In genomic region chr1:7454895-7455784, GRCh38 we compare ENCODE assay signal across 14 cellular contexts.
DNase-seq lines count a peak whose midpoint lies in the region; ATAC-seq and TF ChIP-seq lines count a peak whose summit lies in the region.
"Had no signal": no experiment of that assay in that cellular context is flagged by ENCODE, and none has a peak within 500 bp of the region (broad histone marks: within the 10 kb centered on the region; RNA-seq: fewer than 3 reads in every experiment).

No MANE protein-coding gene starts in this region.

- H3K14ac ChIP-seq in mesenchymal stem cell (ENCODE audit: low read length in 2 of 2) = peak overlapping the region in 1 of 2 experiments; percentile 31

- no peak overlapping the region for H2BK15ac ChIP-seq in mesenchymal stem cell (ENCODE audit: low read depth, poor library complexity, severe bottlenecking)

- H3K36me3 ChIP-seq in mesenchymal stem cell (ENCODE audit: control insufficient read depth in 1 of 2, insufficient read depth in 2 of 2, low read depth in 1 of 2, low read length in 2 of 2) = no peaks in the 10 kb centered on the region
- H3K36me3 ChIP-seq in thoracic aorta = no peaks in the 10 kb centered on the region
- H3K36me3 ChIP-seq: SJCRH30, uterus had no signal

- H3K4me1 ChIP-seq in mesenchymal stem cell (ENCODE audit: control insufficient read depth, insufficient read depth, low read depth, low read length) (peaks cover 24% of the 10 kb centered on the region), thoracic aorta (ENCODE audit: control insufficient read depth in 1 of 2, low read depth in 2 of 2) (peaks cover 0 to 12% of the 10 kb centered on the region in 2 donors)

- H3K9ac ChIP-seq in mesenchymal stem cell (ENCODE audit: low read length) = peak overlapping the region; percentile 19

- no peak overlapping the region for H2BK12ac ChIP-seq in mesenchymal stem cell (ENCODE audit: low read length in 2 of 2)

- no peak overlapping the region for H3K4me2 ChIP-seq in mesenchymal stem cell (ENCODE audit: low read length, poor library complexity, severe bottlenecking)

- H3K23ac ChIP-seq in mesenchymal stem cell (ENCODE audit: low read length in 2 of 2) = no peak overlapping the region

- no peak overlapping the region for H4K8ac ChIP-seq in mesenchymal stem cell (ENCODE audit: low read length)

- H3K4me3 ChIP-seq in mesenchymal stem cell (ENCODE audit: insufficient read depth in 1 of 2, low read depth in 1 of 2, low read length in 2 of 2) = peak overlapping the region in 1 of 2 experiments; percentile 58
- no peak overlapping the region for H3K4me3 ChIP-seq in thoracic aorta
- H3K4me3 ChIP-seq: SJCRH30, uterus had no signal

- no peak overlapping the region for H2AFZ ChIP-seq in mesenchymal stem cell (ENCODE audit: low read depth, low read length)

- no peak overlapping the region for H2BK5ac ChIP-seq in mesenchymal stem cell (ENCODE audit: low read depth, low read length, poor library complexity, severe bottlenecking)

- H3K27me3 ChIP-seq in mesenchymal stem cell (ENCODE audit: control insufficient read depth in 1 of 2, insufficient read depth in 1 of 2, low read length in 2 of 2) = peaks cover 0 to 23% of the 10 kb centered on the region in 2 experiments
- H3K27me3 ChIP-seq in thoracic aorta (replicated peaks; ENCODE audit: insufficient read depth) = no peaks in the 10 kb centered on the region
- H3K27me3 ChIP-seq: uterus had no signal

- 93% methylated on average over 30 of the region's 30 CpGs for WGBS in mesenchymal stem cell

- H3K27ac ChIP-seq in mesenchymal stem cell (ENCODE audit: low read length, poor library complexity, severe bottlenecking) (no peak overlapping the region), thoracic aorta (no peak overlapping the region)
- H3K27ac ChIP-seq: SJCRH30 had no signal

- DNase-seq in left ventricle myocardium superior (peak; percentile 50), cardiac septum (ENCODE audit: low spot score) (no peak), cerebellar cortex (ENCODE audit: low spot score) (peak; percentile 85), mesenchymal stem cell (no peak), thoracic aorta (ENCODE audit: low spot score) (no peak), kidney glomerular epithelial cell (lab: John Stamatoyannopoulos, UW) (no peak)
- DNase-seq: activated naive CD8-positive, alpha-beta T cell treated with anti-CD3 and anti-CD28 coated beads, Interleukin-2, amount 10 ng/mL, durations not matched to agents 7 days and 5 days; DMS53; NCI-H187 treated with DMSO at 0.1 percent for 48 hours; stimulated activated CD4-positive, alpha-beta T cell treated with anti-CD3 and anti-CD28 coated beads, Interleukin-2, amount 100 ng/mL, for 24 hours; uterus had no signal

- TF ChIP-seq CTCF in thoracic aorta (IDR thresholded peaks at IDR 0.05) = no peak

- H3K18ac ChIP-seq in mesenchymal stem cell (ENCODE audit: low read depth in 1 of 2, low read length in 2 of 2) = no peak overlapping the region

- H3K9me3 ChIP-seq in mesenchymal stem cell (ENCODE audit: control insufficient read depth, low read length) (no peaks in the 10 kb centered on the region), thoracic aorta (no peaks in the 10 kb centered on the region)
- H3K9me3 ChIP-seq: SJCRH30, uterus had no signal

- intact Hi-C loops in left ventricle myocardium superior (cut with micrococcal nuclease) = no loop called here
- intact Hi-C loops in cardiac septum (cut with DNase I) = loop anchor here (2.0 kb wide), 1 partner anchor 192 kb away; no protein-coding TSS in a partner anchor

- no peak overlapping the region for H4K91ac ChIP-seq in mesenchymal stem cell (ENCODE audit: low read length)

- H3K79me1 ChIP-seq in mesenchymal stem cell (replicated peaks; ENCODE audit: low read length, poor library complexity, severe bottlenecking) = no peaks in the 10 kb centered on the region

- H3K4ac ChIP-seq in mesenchymal stem cell (ENCODE audit: low read depth in 1 of 2, low read length in 2 of 2) = no peak overlapping the region

- ATAC-seq in left ventricle myocardium superior = no peak
- ATAC-seq in thoracic aorta (ENCODE audit: insufficient number of reproducible peaks, low FRiP score, low read depth) = peak; percentile 36
- ATAC-seq in HG03097 (IDR thresholded peaks at IDR 0.05; ENCODE audit: low FRiP score, unreplicated experiment) = no peak
- no peak for ATAC-seq in GM21367 (IDR thresholded peaks at IDR 0.05; ENCODE audit: unreplicated experiment)

- no peak overlapping the region for H2BK120ac ChIP-seq in mesenchymal stem cell (ENCODE audit: low read depth, low read length)

- no peak overlapping the region for H2AK5ac ChIP-seq in mesenchymal stem cell (ENCODE audit: low read length, severe bottlenecking)

Comparison
In these comparisons a context has a peak if more than half of its experiments do, and no peak if none do; other contexts are left out.
1. DNase-seq: peak in left ventricle myocardium superior (single experiment) and cerebellar cortex (single experiment); none in cardiac septum (single experiment), mesenchymal stem cell (single experiment), thoracic aorta (single experiment) and kidney glomerular epithelial cell (single experiment).